Comparison of ENCODE assay signal across 11 cellular contexts in genomic region chr6:56862415-56863175, GRCh38.
DNase-seq lines count a peak whose midpoint lies in the region; ATAC-seq and TF ChIP-seq lines count a peak whose summit lies in the region.
"Had no signal": no experiment of that assay in that cellular context is flagged by ENCODE, and none has a peak within 500 bp of the region (broad histone marks: within the 10 kb centered on the region; RNA-seq: fewer than 3 reads in every experiment).

No MANE protein-coding gene starts in this region.

- H3K27me3 ChIP-seq in Panc1 (ENCODE audit: control insufficient read depth, insufficient read depth, low read length), result no peaks in the 10 kb centered on the region
- H3K27me3 ChIP-seq in uterus, result no peaks in the 10 kb centered on the region
- no peaks in the 10 kb centered on the region for H3K27me3 ChIP-seq in WERI-Rb-1 (ENCODE audit: insufficient read depth, low read depth, severe bottlenecking)

- intact Hi-C loops in Panc1 (cut with micrococcal nuclease; ENCODE audit: unreplicated experiment) (no loop called here), uterus (cut with DNase I; ENCODE audit: low total_unique reads) (no loop called here)

- CTCF ChIA-PET in HEK293 (lab: Yijun Ruan, JAX) (interaction anchor here (0.7 to 8.8 kb wide), 10 partner anchors 11 to 548 kb away, joined by 3 to 94 read pairs (median 4); no protein-coding TSS in a partner anchor), Panc1 (lab: Charles Lee) (interaction anchor here (2.3 kb wide), 1 partner anchor 12 kb away, joined by 5 read pairs; no protein-coding TSS in a partner anchor)

- H3K4me1 ChIP-seq in HEK293 (ENCODE audit: control insufficient read depth, insufficient read depth, low read length) (peaks cover 25% of the 10 kb centered on the region), Panc1 (ENCODE audit: control insufficient read depth, insufficient read depth, low read length) (peaks cover 55% of the 10 kb centered on the region), uterus (no peaks in the 10 kb centered on the region)

- H3K4me3 ChIP-seq in HEK293 (ENCODE audit: low read depth, low read length), result no peak overlapping the region
- peak overlapping the region in 1 of 2 experiments; percentile 19; a peak in 2 of 4 replicates for H3K4me3 ChIP-seq in Panc1 (ENCODE audit: low read depth in 2 of 2, low read length in 2 of 2)
- no peak overlapping the region for H3K4me3 ChIP-seq in uterus
- no peak overlapping the region for H3K4me3 ChIP-seq in WERI-Rb-1 (ENCODE audit: low read depth, low read length)

- no TSS peak for BruUV-seq in Panc1 (replicated peaks; lab: Mats Ljungman, UMichigan)

- no peaks in the 10 kb centered on the region for H3K9me3 ChIP-seq in HEK293 (ENCODE audit: control insufficient read depth, insufficient read depth, low read depth, low read length)
- H3K9me3 ChIP-seq in Panc1 (ENCODE audit: control insufficient read depth, insufficient read depth, low read depth, low read length), result no peaks in the 10 kb centered on the region
- no peaks in the 10 kb centered on the region for H3K9me3 ChIP-seq in uterus
- no peaks in the 10 kb centered on the region for H3K9me3 ChIP-seq in WERI-Rb-1 (ENCODE audit: severe bottlenecking)

- POLR2A ChIA-PET in HEK293 (lab: Yijun Ruan, JAX), result no interaction called here
- POLR2A ChIA-PET in Panc1 (lab: Charles Lee), result interaction anchor here (0.6 to 1.0 kb wide), 2 partner anchors 22 to 23 kb away, joined by 3 read pairs; no protein-coding TSS in a partner anchor

- H3K27ac ChIP-seq in HEK293 (ENCODE audit: extremely low read depth, low read depth, low read length) (no peak overlapping the region), Panc1 (ENCODE audit: low read length) (peak overlapping the region; percentile 85), uterus (no peak overlapping the region), WERI-Rb-1 (no peak overlapping the region)

- ATAC-seq in Panc1 (peak; percentile 70), GM21717 (IDR thresholded peaks at IDR 0.05; ENCODE audit: unreplicated experiment) (no peak)

- in situ Hi-C loops in Panc1 (cut with HindIII; ENCODE audit: low pct_unique_long_range_greater_than_20kb, low sequenced_read_pairs), result no loop called here

- H3K36me3 ChIP-seq in HEK293 (ENCODE audit: control insufficient read depth in 2 of 2, insufficient read depth in 1 of 2, low read length in 2 of 2) (no peaks in the 10 kb centered on the region), Panc1 (ENCODE audit: control insufficient read depth, insufficient read depth, low read length) (no peaks in the 10 kb centered on the region), uterus (no peaks in the 10 kb centered on the region), WERI-Rb-1 (no peaks in the 10 kb centered on the region)

- TF ChIP-seq POLR2A in uterus (IDR thresholded peaks at IDR 0.05), result no peak

- DNase-seq in ELR (ENCODE audit: low read depth), result peak; percentile 65
- DNase-seq in Panc1 (ENCODE audit: low read depth, low spot score), result no peak
- DNase-seq in iris pigment epithelial cell (ENCODE audit: low read depth), result peak; percentile 64
- no peak for DNase-seq in uterus
- no peak for DNase-seq in WERI-Rb-1
- no peak for DNase-seq in NOMO-1 (lab: John Stamatoyannopoulos, UW; ENCODE audit: unreplicated experiment in 2 of 2)
- DNase-seq: activated T-cell treated with anti-CD3 and anti-CD28 coated beads, Interleukin-2, amount 50 U/mL, for 72 hours; effector CD4-positive, alpha-beta T cell; NCI-H2227 treated with DMSO at 0.1 percent for 48 hours had no signal

- TF ChIP-seq CTCF in HEK293 (tag by site-specific recombination; IDR thresholded peaks at IDR 0.05) (no peak), Panc1 (IDR thresholded peaks at IDR 0.05) (no peak), uterus (IDR thresholded peaks at IDR 0.05) (no peak), WERI-Rb-1 (IDR thresholded peaks at IDR 0.05; ENCODE audit: low read depth, low read length) (no peak)

TF ChIP-seq in HEK293, 187 proteins besides CTCF, POLR2A, EP300 and RAD21 (continues in another document):
- TF ChIP-seq OSR2 (tag by site-specific recombination; IDR thresholded peaks at IDR 0.05), result peak; percentile 30; the same call in 1 of the 2 replicates
- TF ChIP-seq INSM2 (tag by site-specific recombination; IDR thresholded peaks at IDR 0.05), result 0 out of 2 replicates have a peak, but pooled peaks have one; percentile 45
- peak; percentile 83 for TF ChIP-seq PRDM10 (tag by site-specific recombination; IDR thresholded peaks at IDR 0.05)
- TF ChIP-seq ZNF121 (tag by site-specific recombination; IDR thresholded peaks at IDR 0.05), result no peak
- peak; percentile 96 for TF ChIP-seq ZNF513 (tag by site-specific recombination; IDR thresholded peaks at IDR 0.05)
- peak; percentile 42; the same call in 1 of the 2 replicates for TF ChIP-seq ZNF629 (tag by site-specific recombination; IDR thresholded peaks at IDR 0.05)
- TF ChIP-seq ZEB2 (tag by site-specific recombination; IDR thresholded peaks at IDR 0.05), result 0 out of 2 replicates have a peak, but pooled peaks have one; percentile 29
- TF ChIP-seq ZNF585B (tag by site-specific recombination; IDR thresholded peaks at IDR 0.05), result no peak
- TF ChIP-seq ZNF664 (tag by site-specific recombination; IDR thresholded peaks at IDR 0.05), result peak; percentile 41; the same call in 1 of the 2 replicates
- TF ChIP-seq ZNF366 (tag by site-specific recombination; conservative IDR thresholded peaks at IDR 0.05), result 0 out of 2 replicates have a peak, but pooled peaks have one; percentile 25
- 0 out of 2 replicates have a peak, but pooled peaks have one; percentile 32 for TF ChIP-seq ZBTB17 (tag by site-specific recombination; IDR thresholded peaks at IDR 0.05)
- TF ChIP-seq, protein P1, sequence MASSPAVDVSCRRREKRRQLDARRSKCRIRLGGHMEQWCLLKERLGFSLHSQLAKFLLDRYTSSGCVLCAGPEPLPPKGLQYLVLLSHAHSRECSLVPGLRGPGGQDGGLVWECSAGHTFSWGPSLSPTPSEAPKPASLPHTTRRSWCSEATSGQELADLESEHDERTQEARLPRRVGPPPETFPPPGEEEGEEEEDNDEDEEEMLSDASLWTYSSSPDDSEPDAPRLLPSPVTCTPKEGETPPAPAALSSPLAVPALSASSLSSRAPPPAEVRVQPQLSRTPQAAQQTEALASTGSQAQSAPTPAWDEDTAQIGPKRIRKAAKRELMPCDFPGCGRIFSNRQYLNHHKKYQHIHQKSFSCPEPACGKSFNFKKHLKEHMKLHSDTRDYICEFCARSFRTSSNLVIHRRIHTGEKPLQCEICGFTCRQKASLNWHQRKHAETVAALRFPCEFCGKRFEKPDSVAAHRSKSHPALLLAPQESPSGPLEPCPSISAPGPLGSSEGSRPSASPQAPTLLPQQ (tag by site-specific recombination; IDR thresholded peaks at IDR 0.05), result peak; percentile 73
- no peak for TF ChIP-seq ZNF610 (tag by site-specific recombination; IDR thresholded peaks at IDR 0.05; ENCODE audit: borderline replicate concordance)
- no peak for TF ChIP-seq ZNF521 (tag by site-specific recombination; IDR thresholded peaks at IDR 0.05)

Comparison
In these comparisons a context has a peak if more than half of its experiments do, and no peak if none do; other contexts are left out.
1. DNase-seq: peak in ELR (single experiment) and iris pigment epithelial cell (single experiment); none in Panc1 (single experiment), uterus (0 of 2), WERI-Rb-1 (single experiment) and NOMO-1 (0 of 2).